ENCODE assay signal across 19 cellular contexts in the genomic region with DNA sequence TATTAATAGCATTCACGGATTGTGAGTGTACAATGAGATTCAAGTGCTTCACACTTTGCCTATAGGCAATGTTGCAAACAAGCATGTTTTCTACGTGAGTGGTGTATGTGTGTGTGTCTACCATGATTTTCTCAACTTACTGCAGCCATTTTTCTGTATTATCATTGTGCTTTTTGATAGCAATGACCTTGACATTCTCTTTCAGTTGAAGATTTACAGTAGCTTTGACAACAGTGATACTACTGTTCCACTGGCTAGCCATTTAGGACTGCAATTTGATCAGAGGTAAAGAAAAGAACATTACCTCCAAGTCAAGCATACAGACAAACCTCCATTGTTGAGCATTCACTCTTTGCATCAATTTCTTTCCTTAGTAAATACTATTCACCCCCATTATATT.
"Had no signal": no experiment of that assay in that cellular context is flagged by ENCODE, and none has a peak within 500 bp of the region (broad histone marks: within the 10 kb centered on the region; RNA-seq: fewer than 3 reads in every experiment).

No MANE protein-coding gene starts in this region.

- H3K27ac ChIP-seq: HL-60, SJCRH30 had no signal

- ATAC-seq: SK-N-SH treated with all-trans-retinoic acid at 6 μM for 48 hours had no signal

- DNase-seq: KBM-7, MM.1S, NCI-H1092 treated with DMSO at 0.1 percent for 48 hours, NCI-H1436, NCI-H187, NCI-H2029, NCI-H2081 treated with DMSO at 0.1 percent for 48 hours, NCI-H2171, NCI-H226, NCI-H446, NCI-H510A, NCI-H524 treated with DMSO at 0.1 percent for 48 hours, NCI-H69, NCI-H774, RPMI8226, SHP77, SJCRH30 had no signal

- H3K4me3 ChIP-seq: SJCRH30 had no signal

- H3K36me3 ChIP-seq: SJCRH30 had no signal

- H3K9me3 ChIP-seq: SJCRH30 had no signal

- H3K27me3 ChIP-seq: SJCRH30 had no signal

- H3K4me1 ChIP-seq: SJCRH30 had no signal
